In genomic region chr20:63323298-63323820, GRCh38 we compare ENCODE assay signal across 19 cellular contexts. TPM values are rescaled to one million over a fixed set of nuclear protein-coding genes. Genes with fewer than 3 reads are reported as not detected.
DNase-seq lines count a peak whose midpoint lies in the region; TF ChIP-seq lines count a peak whose summit lies in the region.
"Had no signal": no experiment of that assay in that cellular context is flagged by ENCODE, and none has a peak within 500 bp of the region (broad histone marks: within the 10 kb centered on the region; RNA-seq: fewer than 3 reads in every experiment).

No MANE protein-coding gene starts in this region.

- DNase-seq in COLO829 (ENCODE audit: low spot score) = peak; percentile 35
- peak; percentile 46 for DNase-seq in SK-MEL-5 (ENCODE audit: low read depth, low spot score)
- DNase-seq in hepatocyte (ENCODE audit: low spot score) = no peak
- DNase-seq in stimulated activated CD4-positive, alpha-beta T cell treated with anti-CD3 and anti-CD28 coated beads, Interleukin-4, amount 100 ng/mL, for 4 hours = no peak
- no peak for DNase-seq in smooth muscle cell (lab: John Stamatoyannopoulos, UW; ENCODE audit: unreplicated experiment)
- DNase-seq in NCI-H1436 (lab: John Stamatoyannopoulos, UW) = no peak
- DNase-seq: activated CD4-positive, alpha-beta T cell treated with anti-CD3 and anti-CD28 coated beads for 36 hours; activated CD8-positive, alpha-beta memory T cell treated with anti-CD3 and anti-CD28 coated beads, Interleukin-2, amount 10 ng/mL, durations not matched to agents 7 days and 5 days; COR-L47; NCI-H1092; NCI-H2107 had no signal

- no peaks in the 10 kb centered on the region for H3K27me3 ChIP-seq in hepatocyte
- H3K27me3 ChIP-seq in smooth muscle cell (ENCODE audit: low read depth) = no peaks in the 10 kb centered on the region

- H3K4me3 ChIP-seq in hepatocyte (no peak overlapping the region), smooth muscle cell (no peak overlapping the region)
- H3K4me3 ChIP-seq: SK-N-MC, suprapubic skin had no signal

- H3K4me1 ChIP-seq in hepatocyte (ENCODE audit: insufficient read depth) (no peaks in the 10 kb centered on the region), smooth muscle cell (ENCODE audit: low read depth) (no peaks in the 10 kb centered on the region)
- H3K4me1 ChIP-seq: suprapubic skin had no signal

- H3K36me3 ChIP-seq in hepatocyte (replicated peaks; ENCODE audit: insufficient read depth, low read depth) (no peaks in the 10 kb centered on the region), smooth muscle cell (ENCODE audit: low read depth) (no peaks in the 10 kb centered on the region)
- H3K36me3 ChIP-seq: suprapubic skin had no signal

- H3K27ac ChIP-seq in 22Rv1 (no peak overlapping the region), hepatocyte (peak overlapping the region; percentile 23), smooth muscle cell (ENCODE audit: low read depth) (no peak overlapping the region)
- H3K27ac ChIP-seq: epithelial cell of prostate, SK-N-MC, suprapubic skin had no signal

- no peaks in the 10 kb centered on the region for H3F3A ChIP-seq in smooth muscle cell (ENCODE audit: low read depth)

- 76% methylated on average over 17 of the region's 17 CpGs for WGBS in hepatocyte (ENCODE audit: low lambda C conversion rate, missing lambda C conversion rate)
- WGBS in smooth muscle cell (ENCODE audit: low lambda C conversion rate) = 73% methylated on average over 17 of the region's 17 CpGs

- H4K20me1 ChIP-seq in hepatocyte (ENCODE audit: insufficient read depth, poor library complexity, severe bottlenecking) = no peaks in the 10 kb centered on the region
- H4K20me1 ChIP-seq in smooth muscle cell (ENCODE audit: low read depth) = no peaks in the 10 kb centered on the region

- no peak overlapping the region for H3K4me2 ChIP-seq in hepatocyte
- no peak overlapping the region for H3K4me2 ChIP-seq in smooth muscle cell

- TF ChIP-seq CTCF in 22Rv1 (IDR thresholded peaks at IDR 0.05) = peak; percentile 44
- no peak for TF ChIP-seq CTCF in hepatocyte (IDR thresholded peaks at IDR 0.05; ENCODE audit: poor library complexity)
- TF ChIP-seq CTCF in smooth muscle cell (IDR thresholded peaks at IDR 0.05; ENCODE audit: borderline replicate concordance, insufficient read depth, poor library complexity, severe bottlenecking) = no peak

- H2AFZ ChIP-seq in hepatocyte = no peak overlapping the region
- no peak overlapping the region for H2AFZ ChIP-seq in smooth muscle cell (ENCODE audit: low read depth)

- H3K9me3 ChIP-seq in hepatocyte (ENCODE audit: low read depth) (no peaks in the 10 kb centered on the region), smooth muscle cell (replicated peaks; ENCODE audit: low read depth) (no peaks in the 10 kb centered on the region)
- H3K9me3 ChIP-seq: suprapubic skin had no signal

- H3K79me2 ChIP-seq in hepatocyte (no peaks in the 10 kb centered on the region), smooth muscle cell (ENCODE audit: low read depth) (no peaks in the 10 kb centered on the region)

- no peak overlapping the region for H3K9ac ChIP-seq in smooth muscle cell (ENCODE audit: low read depth)

- H3K9me2 ChIP-seq in hepatocyte (replicated peaks; ENCODE audit: insufficient read depth) = no peaks in the 10 kb centered on the region

- in situ Hi-C loops in SK-MEL-5 (cut with HindIII; ENCODE audit: low pct_unique_long_range_greater_than_20kb, low sequenced_read_pairs) = no loop called here

RNA-seq across cellular contexts. Expression of gene COL20A1, which starts 30.4 kb away (rescaled TPM):
- total RNA-seq in SK-MEL-5 (2014; rRNA removed; shearing (Covaris generic)) = not detected in 2 replicates
- polyA plus RNA-seq in SK-MEL-5 (2015; cell fraction: cytosol; rRNA removed) = not detected in 2 replicates
- polyA plus RNA-seq in SK-MEL-5 (2015; cell fraction: nucleus; rRNA removed) = 0.96 and 1.8 TPM in 2 replicates
- not detected in 2 replicates for total RNA-seq in hepatocyte
- not detected in 2 replicates for polyA plus RNA-seq in hepatocyte
- total RNA-seq in smooth muscle cell = 0.36 and 0.81 TPM in 2 replicates
- polyA plus RNA-seq in smooth muscle cell = 0.23 and 0.70 TPM in 2 replicates
- total RNA-seq: activated CD8-positive, alpha-beta memory T cell treated with anti-CD3 and anti-CD28 coated beads, Interleukin-2, amount 10 ng/mL, durations not matched to agents 7 days and 5 days; dermis microvascular lymphatic vessel endothelial cell; left ventricle myocardium superior; renal cortical epithelial cell; suprapubic skin had no signal

RNA-seq across cellular contexts. Expression of gene CHRNA4, which starts 37.8 kb away (rescaled TPM):
- total RNA-seq in SK-MEL-5 (2014; rRNA removed; shearing (Covaris generic)) = not detected in 2 replicates
- polyA plus RNA-seq in SK-MEL-5 (2015; cell fraction: cytosol; rRNA removed) = not detected in 2 replicates
- polyA plus RNA-seq in SK-MEL-5 (2015; cell fraction: nucleus; rRNA removed) = not detected in 2 replicates
- total RNA-seq in hepatocyte (0.12 TPM in 1 of 2 replicates, not detected in the other), smooth muscle cell (not detected in 2 replicates)
- polyA plus RNA-seq in hepatocyte (0.25 TPM in 1 of 2 replicates, not detected in the other), smooth muscle cell (0.03 and 0.17 TPM in 2 replicates)
- total RNA-seq: activated CD4-positive, alpha-beta T cell treated with anti-CD3 and anti-CD28 coated beads for 36 hours; activated CD8-positive, alpha-beta memory T cell treated with anti-CD3 and anti-CD28 coated beads, Interleukin-2, amount 10 ng/mL, durations not matched to agents 7 days and 5 days; activated T-helper 17 cell treated with anti-CD3 and anti-CD28 coated beads, Interleukin-2, amount 50 U/mL, for 72 hours; renal cortical epithelial cell; suprapubic skin had no signal

RNA-seq across cellular contexts. Expression of gene ARFGAP1, which starts 50.7 kb away (rescaled TPM):
- total RNA-seq in SK-MEL-5 (2014; rRNA removed; shearing (Covaris generic)) = 53.0 and 61.5 TPM in 2 replicates
- polyA plus RNA-seq in SK-MEL-5 (2015; cell fraction: cytosol; rRNA removed) = 54.6 and 66.6 TPM in 2 replicates
- 1,120 and 1,200 TPM in 2 replicates for polyA plus RNA-seq in SK-MEL-5 (2015; cell fraction: nucleus; rRNA removed)
- total RNA-seq in hepatocyte = 54.9 and 78.2 TPM in 2 replicates
- 99.0 and 134 TPM in 2 replicates for polyA plus RNA-seq in hepatocyte
- total RNA-seq in smooth muscle cell = 100 and 101 TPM in 2 replicates
- polyA plus RNA-seq in smooth muscle cell = 169 and 188 TPM in 2 replicates

Comparison
In these comparisons a context has a peak if more than half of its experiments do, and no peak if none do; other contexts are left out.
1. DNase-seq: peak in COLO829 (single experiment) and SK-MEL-5 (single experiment); none in hepatocyte (single experiment), stimulated activated CD4-positive, alpha-beta T cell treated with anti-CD3 and anti-CD28 coated beads, Interleukin-4, amount 100 ng/mL, for 4 hours (0 of 2), smooth muscle cell (single experiment) and NCI-H1436 (single experiment).